8 cellular contexts compared by ENCODE assay signal in the genomic region with DNA sequence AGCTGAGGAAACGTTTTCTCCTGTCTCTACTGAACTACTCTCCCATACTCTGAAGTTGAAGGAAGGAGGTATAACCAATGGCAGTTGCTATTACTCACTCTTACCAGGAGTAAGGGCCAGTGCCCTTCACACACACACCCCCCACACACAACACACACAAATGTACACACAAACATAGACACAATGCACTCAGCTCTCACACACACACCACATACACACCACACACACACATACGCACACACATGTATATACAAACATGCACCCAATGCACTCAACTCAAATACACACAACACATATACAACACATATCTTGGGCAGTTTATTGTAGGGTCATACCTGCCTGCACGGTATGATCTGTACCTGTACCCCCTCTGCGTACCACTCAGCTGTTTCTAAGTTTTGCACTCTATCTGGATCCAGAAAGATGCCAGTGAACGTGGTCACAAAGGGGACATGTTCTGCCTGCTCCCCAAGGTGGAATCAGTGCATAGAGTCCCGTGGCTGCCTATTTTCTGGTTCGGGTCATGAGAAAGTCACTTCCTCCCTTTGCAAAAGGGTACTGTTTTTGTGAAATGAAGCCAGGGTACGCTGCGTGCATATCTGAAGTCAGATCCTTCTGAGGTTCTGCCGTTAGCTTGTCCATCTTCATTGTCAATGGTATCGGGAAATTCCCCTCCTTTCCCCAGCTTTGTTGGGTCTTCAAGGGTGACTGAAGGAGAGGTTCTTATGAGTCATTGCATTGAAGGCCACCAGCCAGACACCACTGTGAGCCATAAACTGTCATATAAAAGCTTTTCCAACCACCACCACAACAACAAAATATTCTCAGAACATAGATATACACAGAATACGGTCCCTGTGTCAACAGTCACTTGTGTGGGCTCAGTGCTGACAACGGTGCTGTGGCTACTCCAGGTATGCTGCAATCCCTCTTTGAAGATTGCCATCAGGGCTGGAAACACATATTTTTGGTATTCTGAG.
DNase-seq lines count a peak whose midpoint lies in the region; ATAC-seq, FAIRE-seq and TF ChIP-seq lines count a peak whose summit lies in the region.

No MANE protein-coding gene starts in this region.

- peak overlapping the region; percentile 14 for H3K27ac Mint-ChIP-seq in astrocyte (ENCODE audit: unreplicated experiment)

- intact Hi-C loops in aorta (cut with DNase I): no loop called here

- no peak overlapping the region for H3K4me2 ChIP-seq in astrocyte (ENCODE audit: low read length)

- no peak overlapping the region for H3K9ac ChIP-seq in astrocyte (ENCODE audit: low read length)

- no peaks in the 10 kb centered on the region for H3K9me3 Mint-ChIP-seq in astrocyte (ENCODE audit: unreplicated experiment)

- no peaks in the 10 kb centered on the region for H3K79me2 ChIP-seq in astrocyte (ENCODE audit: insufficient read depth, low read length)

- 85 to 87% methylated on average over 13 of the region's 13 CpGs for WGBS in aorta, 2 donors

- H3K36me3 ChIP-seq in astrocyte (ENCODE audit: insufficient read depth, low read length) (no peaks in the 10 kb centered on the region), aorta (ENCODE audit: control insufficient read depth in 1 of 2, insufficient read depth in 2 of 2, low read length in 1 of 2) (no peaks in the 10 kb centered on the region)

- peaks cover 23% of the 10 kb centered on the region for H3K4me1 Mint-ChIP-seq in astrocyte (ENCODE audit: low read depth, unreplicated experiment)

- peak overlapping the region; percentile 25 for H3K27ac ChIP-seq in astrocyte (ENCODE audit: low read depth, low read length)
- no peak overlapping the region for H3K27ac ChIP-seq in aorta (ENCODE audit: low read depth in 1 of 2, low read length in 2 of 2)

- H3K27me3 ChIP-seq in astrocyte (ENCODE audit: insufficient read depth, low read length) (no peaks in the 10 kb centered on the region), aorta (ENCODE audit: control insufficient read depth in 1 of 2, insufficient read depth in 2 of 2, low read length in 1 of 2) (no peaks in the 10 kb centered on the region)

- H4K20me1 ChIP-seq in astrocyte (ENCODE audit: insufficient read depth, low read length): no peaks in the 10 kb centered on the region

- DNase-seq in GM10266 (ENCODE audit: extremely low spot score) (peak; percentile 37), astrocyte (ENCODE audit: low read depth) (no peak), NCI-H82 (lab: John Stamatoyannopoulos, UW) (no peak), aorta (no peak), HuH-7.5 (ENCODE audit: low spot score) (no peak), NCI-H2171 (lab: John Stamatoyannopoulos, UW) (no peak)

- no peak overlapping the region for H2AFZ ChIP-seq in astrocyte (ENCODE audit: low read depth, low read length)

- ATAC-seq in GM19397 (IDR thresholded peaks at IDR 0.05; ENCODE audit: unreplicated experiment) (peak; percentile 42), HG03342 (IDR thresholded peaks at IDR 0.05; ENCODE audit: unreplicated experiment) (peak; percentile 54), aorta (ENCODE audit: low FRiP score) (no peak)

- no peaks in the 10 kb centered on the region for H3K27me3 Mint-ChIP-seq in astrocyte (ENCODE audit: low read depth, unreplicated experiment)

- no peaks in the 10 kb centered on the region for H3K36me3 Mint-ChIP-seq in astrocyte (ENCODE audit: low read depth, unreplicated experiment)

- TF ChIP-seq CTCF in GM10266 (IDR thresholded peaks at IDR 0.05; ENCODE audit: control insufficient read depth, insufficient read depth, low read depth, missing control alignments) (no peak), astrocyte (IDR thresholded peaks at IDR 0.05; ENCODE audit: insufficient read depth, low read depth, low read length) (no peak)

- H3K9me3 ChIP-seq in astrocyte (ENCODE audit: insufficient read depth, low read depth, low read length) (no peaks in the 10 kb centered on the region), aorta (ENCODE audit: control insufficient read depth, low read length) (no peaks in the 10 kb centered on the region)

- no peak overlapping the region for H3K4me3 ChIP-seq in astrocyte (ENCODE audit: insufficient read depth, low read depth, low read length)
- no peak overlapping the region for H3K4me3 ChIP-seq in aorta (ENCODE audit: low read length in 2 of 2)

- FAIRE-seq in astrocyte (lab: Jason Lieb, UNC): no peak

- peaks cover 33% of the 10 kb centered on the region for H3K4me1 ChIP-seq in astrocyte (ENCODE audit: insufficient read depth, low read length)
- H3K4me1 ChIP-seq in aorta (ENCODE audit: control insufficient read depth in 1 of 2, insufficient read depth in 2 of 2, low read length in 2 of 2): no peaks in the 10 kb centered on the region

- no peak overlapping the region for H3K4me3 Mint-ChIP-seq in astrocyte (ENCODE audit: unreplicated experiment)
